ENCODE assay signal across 19 cellular contexts in the genomic region with DNA sequence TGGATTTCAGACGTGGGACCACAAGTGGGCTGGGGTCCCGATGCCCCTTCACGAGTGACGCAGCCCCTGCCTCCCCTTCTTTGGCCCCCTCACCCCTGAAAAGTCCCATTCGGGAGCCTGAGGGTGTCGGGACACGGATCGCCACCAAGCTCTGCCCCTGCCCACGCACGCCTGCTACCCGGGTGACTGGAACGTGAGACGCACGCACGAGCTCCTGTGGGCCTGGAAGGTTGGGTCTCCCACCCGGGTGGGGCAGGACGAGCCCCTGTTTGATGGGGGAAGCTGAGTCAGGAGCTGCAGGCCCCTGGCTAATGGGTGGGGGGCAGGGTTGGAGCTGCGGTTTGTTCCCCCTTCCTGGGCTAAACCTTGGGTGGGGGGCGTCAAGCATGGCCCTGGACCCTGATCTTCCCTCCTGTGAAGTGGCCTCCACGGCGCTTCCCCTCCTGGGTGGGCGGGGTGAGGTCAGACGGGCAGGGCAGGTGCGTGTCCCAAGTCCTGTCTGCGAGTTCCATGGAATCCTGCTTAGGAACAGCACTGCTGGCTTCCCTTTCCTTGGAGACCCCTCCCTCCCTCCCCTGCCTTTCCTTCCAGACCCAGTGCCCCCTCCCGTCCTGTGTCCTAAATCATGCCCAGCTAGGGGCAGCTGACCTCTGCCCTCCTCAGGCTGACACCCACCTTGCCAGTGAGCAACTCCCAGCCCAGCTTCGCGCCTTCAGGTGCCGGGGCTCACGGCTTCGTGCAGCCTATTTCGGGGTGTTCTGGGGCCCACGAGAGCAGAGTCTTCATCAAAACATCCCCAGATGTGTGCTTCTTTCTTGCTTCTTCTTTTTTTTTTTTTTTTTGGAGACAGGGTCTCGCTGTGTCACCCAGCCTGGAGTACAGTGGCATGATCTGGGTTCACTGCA. TPM values are rescaled to one million over a fixed set of nuclear protein-coding genes. Genes with fewer than 3 reads are reported as not detected.
DNase-seq lines count a peak whose midpoint lies in the region; ATAC-seq and TF ChIP-seq lines count a peak whose summit lies in the region.
"Had no signal": no experiment of that assay in that cellular context is flagged by ENCODE, and none has a peak within 500 bp of the region (broad histone marks: within the 10 kb centered on the region; RNA-seq: fewer than 3 reads in every experiment).

No MANE protein-coding gene starts in this region.

- H3K4me3 Mint-ChIP-seq in dendritic cell treated with granulocyte-macrophage colony-stimulating factor and Interleukin-4, amounts not matched to agents 40 ng/mL and 50 ng/mL, for 4 days: no peak overlapping the region
- H3K4me3 Mint-ChIP-seq in nephron progenitor cell: no peak overlapping the region
- H3K4me3 Mint-ChIP-seq: CD4-positive, alpha-beta T cell had no signal

- H3K27ac ChIP-seq in vagina: peak overlapping the region; percentile 78
- no peak overlapping the region for H3K27ac ChIP-seq in Karpas-422 (ENCODE audit: low read length)

- no peaks in the 10 kb centered on the region for H3K79me2 ChIP-seq in Karpas-422 (ENCODE audit: low read length)

- peaks cover 19% of the 10 kb centered on the region for H3K4me1 Mint-ChIP-seq in dendritic cell treated with granulocyte-macrophage colony-stimulating factor and Interleukin-4, amounts not matched to agents 40 ng/mL and 50 ng/mL, for 4 days (ENCODE audit: low read depth)
- peaks cover 39% of the 10 kb centered on the region for H3K4me1 Mint-ChIP-seq in nephron progenitor cell

- no peak overlapping the region for H3K4me2 ChIP-seq in Karpas-422 (ENCODE audit: low read depth, low read length, poor library complexity, severe bottlenecking)

- H3K4me1 ChIP-seq in vagina (peaks cover 12% of the 10 kb centered on the region), Karpas-422 (ENCODE audit: low read length) (no peaks in the 10 kb centered on the region)
- H3K4me1 ChIP-seq: BE2C had no signal

- no peaks in the 10 kb centered on the region for H3K27me3 ChIP-seq in vagina
- H3K27me3 ChIP-seq in Karpas-422 (ENCODE audit: low read length): no peaks in the 10 kb centered on the region
- H3K27me3 ChIP-seq: BE2C had no signal

- DNase-seq in Right ventricle myocardium inferior (ENCODE audit: missing footprints): peak; percentile 21
- DNase-seq in left cardiac atrium: no peak
- DNase-seq in nephron progenitor cell: no peak
- no peak for DNase-seq in vagina (ENCODE audit: extremely low spot score in 2 of 2)
- no peak for DNase-seq in Karpas-422
- no peak for DNase-seq in NCI-H2227 (lab: John Stamatoyannopoulos, UW; ENCODE audit: unreplicated experiment)
- DNase-seq: 8988T; CD4-positive, alpha-beta T cell; DMS79; KG1; NCI-H1048; NCI-H1436 treated with DMSO at 0.1 percent for 48 hours; NCI-H2081 treated with DMSO at 0.1 percent for 48 hours; NCI-H510A treated with DMSO at 0.1 percent for 48 hours; Right ventricle myocardium superior had no signal

- no peak overlapping the region for H3K4me3 ChIP-seq in vagina
- no peak overlapping the region for H3K4me3 ChIP-seq in Karpas-422 (ENCODE audit: low read length)

- no peak for ATAC-seq in Right ventricle myocardium inferior
- no peak for ATAC-seq in left cardiac atrium
- ATAC-seq in GM18873 (IDR thresholded peaks at IDR 0.05; ENCODE audit: low FRiP score, unreplicated experiment): no peak
- ATAC-seq: Panc1 had no signal

- H3K27ac Mint-ChIP-seq in dendritic cell treated with granulocyte-macrophage colony-stimulating factor and Interleukin-4, amounts not matched to agents 40 ng/mL and 50 ng/mL, for 4 days: peak overlapping the region; percentile 3
- H3K27ac Mint-ChIP-seq in nephron progenitor cell: peak overlapping the region; percentile 79
- H3K27ac Mint-ChIP-seq: CD4-positive, alpha-beta T cell had no signal

- peaks cover 18% of the 10 kb centered on the region for H3K36me3 Mint-ChIP-seq in dendritic cell treated with granulocyte-macrophage colony-stimulating factor and Interleukin-4, amounts not matched to agents 40 ng/mL and 50 ng/mL, for 4 days (ENCODE audit: low read depth)
- H3K36me3 Mint-ChIP-seq in nephron progenitor cell (ENCODE audit: low read depth): no peaks in the 10 kb centered on the region

- H2AFZ ChIP-seq in Karpas-422 (ENCODE audit: low read length): no peak overlapping the region

- no peak overlapping the region for H3K9ac ChIP-seq in Karpas-422 (ENCODE audit: low read length)

- intact Hi-C loops in Right ventricle myocardium inferior (cut with DNase I): no loop called here
- intact Hi-C loops in left cardiac atrium (cut with DNase I): no loop called here
- intact Hi-C loops in dendritic cell treated with granulocyte-macrophage colony-stimulating factor and Interleukin-4, amounts not matched to agents 40 ng/mL and 50 ng/mL, for 4 days (cut with micrococcal nuclease): no loop called here
- intact Hi-C loops in vagina (cut with DNase I): loop anchor here (10.0 kb wide), 1 partner anchor 56 kb away; a partner anchor contains a TSS

- H3K9me3 ChIP-seq in vagina (no peaks in the 10 kb centered on the region), Karpas-422 (ENCODE audit: low read length) (no peaks in the 10 kb centered on the region)
- H3K9me3 ChIP-seq: BE2C had no signal

- no peaks in the 10 kb centered on the region for H3K9me2 ChIP-seq in Karpas-422 (replicated peaks; ENCODE audit: insufficient read depth, low read length)

- peaks cover 11% of the 10 kb centered on the region for H3K27me3 Mint-ChIP-seq in dendritic cell treated with granulocyte-macrophage colony-stimulating factor and Interleukin-4, amounts not matched to agents 40 ng/mL and 50 ng/mL, for 4 days
- H3K27me3 Mint-ChIP-seq in nephron progenitor cell (ENCODE audit: low read depth, poor library complexity): peaks cover 3% of the 10 kb centered on the region
- H3K27me3 Mint-ChIP-seq: CD4-positive, alpha-beta T cell had no signal

- no peaks in the 10 kb centered on the region for H3K9me3 Mint-ChIP-seq in dendritic cell treated with granulocyte-macrophage colony-stimulating factor and Interleukin-4, amounts not matched to agents 40 ng/mL and 50 ng/mL, for 4 days
- no peaks in the 10 kb centered on the region for H3K9me3 Mint-ChIP-seq in nephron progenitor cell
- H3K9me3 Mint-ChIP-seq: CD4-positive, alpha-beta T cell had no signal

- no peaks in the 10 kb centered on the region for H4K20me1 ChIP-seq in Karpas-422 (ENCODE audit: insufficient read depth, low read depth, low read length)

- no peaks in the 10 kb centered on the region for H3K36me3 ChIP-seq in vagina
- H3K36me3 ChIP-seq in Karpas-422 (ENCODE audit: insufficient read depth, low read length): no peaks in the 10 kb centered on the region
- H3K36me3 ChIP-seq: BE2C had no signal

- no peak for TF ChIP-seq POLR2A in vagina (IDR thresholded peaks at IDR 0.05)

- no peak for TF ChIP-seq CTCF in nephron progenitor cell (IDR thresholded peaks at IDR 0.05)
- no peak for TF ChIP-seq CTCF in vagina (IDR thresholded peaks at IDR 0.05)

RNA-seq across cellular contexts. Expression of a gene that starts 5.3 kb away (rescaled TPM):
- total RNA-seq in Right ventricle myocardium inferior: 0.32 TPM
- total RNA-seq in left cardiac atrium: under 1 TPM; 0.18 to 0.31 TPM
- 129 TPM for total RNA-seq in vagina
- not detected in 2 replicates for total RNA-seq in Karpas-422 (2014; rRNA removed; shearing (Covaris generic); ENCODE audit: low replicate concordance)

RNA-seq across cellular contexts. Expression of a gene that starts 8.5 kb away (rescaled TPM):
- total RNA-seq in Right ventricle myocardium inferior (13.3 TPM), left cardiac atrium (10 to 100 TPM; 14.3 to 15.0 TPM), vagina (49.6 TPM)
- 29.9 and 70.4 TPM in 2 replicates for total RNA-seq in Karpas-422 (2014; rRNA removed; shearing (Covaris generic); ENCODE audit: low replicate concordance)

RNA-seq across cellular contexts. Expression of a gene that starts 30.8 kb away (rescaled TPM):
- total RNA-seq in Right ventricle myocardium inferior: 50.8 TPM
- total RNA-seq in left cardiac atrium: 10 to 100 TPM; 43.6 to 73.1 TPM
- total RNA-seq in vagina: 30.0 TPM
- 10.3 and 13.8 TPM in 2 replicates for total RNA-seq in Karpas-422 (2014; rRNA removed; shearing (Covaris generic); ENCODE audit: low replicate concordance)

RNA-seq across cellular contexts. Expression of a gene that starts 57.1 kb away (rescaled TPM):
- 25.8 TPM for total RNA-seq in Right ventricle myocardium inferior
- total RNA-seq in left cardiac atrium: 10 to 100 TPM; 26.9 to 42.4 TPM
- 67.3 TPM for total RNA-seq in vagina
- 25.7 and 42.1 TPM in 2 replicates for total RNA-seq in Karpas-422 (2014; rRNA removed; shearing (Covaris generic); ENCODE audit: low replicate concordance)

Comparison
In these comparisons a context has a peak if more than half of its experiments do, and no peak if none do; other contexts are left out.
1. RNA of a gene that starts 5.3 kb away (total RNA-seq): 129 TPM in vagina (single experiment); 0.32 TPM in Right ventricle myocardium inferior (single experiment), 0.18 to 0.31 TPM in left cardiac atrium and not detected in Karpas-422; every median in the first group is over 10 times any median in the second.